9 cellular contexts compared by ENCODE assay signal in genomic region chr6:53059648-53060589, GRCh38. TPM values are rescaled to one million over a fixed set of nuclear protein-coding genes. Genes with fewer than 3 reads are reported as not detected.
DNase-seq lines count a peak whose midpoint lies in the region; ATAC-seq and TF ChIP-seq lines count a peak whose summit lies in the region.
"Had no signal": no experiment of that assay in that cellular context is flagged by ENCODE, and none has a peak within 500 bp of the region (broad histone marks: within the 10 kb centered on the region; RNA-seq: fewer than 3 reads in every experiment).

No MANE protein-coding gene starts in this region.

- 56% methylated on average over 3 of the region's 3 CpGs for WGBS in SK-N-SH (ENCODE audit: low lambda C conversion rate)

- H3K4me3 ChIP-seq in SK-N-SH (ENCODE audit: low read depth in 2 of 2, low read length in 1 of 2): peak overlapping the region; percentile 81 to 94
- peak overlapping the region; percentile 93 for H3K4me3 ChIP-seq in iPS-18a (ENCODE audit: low read length)

- CTCF ChIA-PET in SK-N-SH (lab: Yijun Ruan, JAX): no interaction called here
- CTCF ChIA-PET in activated CD8-positive, alpha-beta T cell treated with anti-CD3 and anti-CD28 coated beads, Interleukin-2, amount 10 ng/mL, durations not matched to agents 7 days and 5 days (lab: Charles Lee): no interaction called here

- no peaks in the 10 kb centered on the region for H3K9me2 ChIP-seq in SK-N-SH

- no peaks in the 10 kb centered on the region for H4K20me1 ChIP-seq in SK-N-SH (ENCODE audit: insufficient read depth)

- H3K4me3 Mint-ChIP-seq in activated CD8-positive, alpha-beta T cell treated with anti-CD3 and anti-CD28 coated beads, Interleukin-2, amount 10 ng/mL, durations not matched to agents 7 days and 5 days: peak overlapping the region; percentile 90
- peak overlapping the region; percentile 52 to 97 for H3K4me3 Mint-ChIP-seq in stimulated activated naive B cell treated with anti-CD40 and anti-IgM and Interleukin-4, amounts not matched to agents 10 μg/mL and 1 μg/mL and 100 μg/mL, for 72 hours

- peak overlapping the region; percentile 95; the same call in 1 of the 2 replicates for H3K9ac ChIP-seq in SK-N-SH
- H3K9ac ChIP-seq in iPS-18a (ENCODE audit: low read length): peak overlapping the region; percentile 92

- H3K36me3 ChIP-seq in SK-N-SH (replicated peaks in 1 of 2; ENCODE audit: control insufficient read depth in 1 of 2, insufficient read depth in 2 of 2, low read length in 1 of 2) (peaks cover 3 to 4% of the 10 kb centered on the region in 2 experiments), iPS-18a (ENCODE audit: control insufficient read depth, low read depth, low read length) (no peaks in the 10 kb centered on the region)

- H3K79me2 ChIP-seq in SK-N-SH (ENCODE audit: insufficient read depth): peaks cover 63% of the 10 kb centered on the region

- no peak overlapping the region for H2AFZ ChIP-seq in SK-N-SH (ENCODE audit: low read depth)

- H3F3A ChIP-seq in SK-N-SH (replicated peaks; ENCODE audit: insufficient read depth): peaks cover 2% of the 10 kb centered on the region

- intact Hi-C loops in head of caudate nucleus (cut with DNase I): no loop called here

- H3K4me2 ChIP-seq in SK-N-SH: peak overlapping the region; percentile 82

- no peaks in the 10 kb centered on the region for H3K27me3 Mint-ChIP-seq in activated CD8-positive, alpha-beta T cell treated with anti-CD3 and anti-CD28 coated beads, Interleukin-2, amount 10 ng/mL, durations not matched to agents 7 days and 5 days (ENCODE audit: low read depth)
- H3K27me3 Mint-ChIP-seq in stimulated activated naive B cell treated with anti-CD40 and anti-IgM and Interleukin-4, amounts not matched to agents 10 μg/mL and 1 μg/mL and 100 μg/mL, for 72 hours: no peaks in the 10 kb centered on the region

- H3K4me1 Mint-ChIP-seq in activated CD8-positive, alpha-beta T cell treated with anti-CD3 and anti-CD28 coated beads, Interleukin-2, amount 10 ng/mL, durations not matched to agents 7 days and 5 days (ENCODE audit: low read depth): peaks cover 50% of the 10 kb centered on the region
- peaks cover 26 to 59% of the 10 kb centered on the region in 2 donors for H3K4me1 Mint-ChIP-seq in stimulated activated naive B cell treated with anti-CD40 and anti-IgM and Interleukin-4, amounts not matched to agents 10 μg/mL and 1 μg/mL and 100 μg/mL, for 72 hours

- POLR2A ChIA-PET in SK-N-SH (lab: Yijun Ruan, JAX): no interaction called here
- POLR2A ChIA-PET in activated CD8-positive, alpha-beta T cell treated with anti-CD3 and anti-CD28 coated beads, Interleukin-2, amount 10 ng/mL, durations not matched to agents 7 days and 5 days (lab: Charles Lee): no interaction called here

- peak overlapping the region; percentile 10 for H3K27ac Mint-ChIP-seq in activated CD8-positive, alpha-beta T cell treated with anti-CD3 and anti-CD28 coated beads, Interleukin-2, amount 10 ng/mL, durations not matched to agents 7 days and 5 days
- H3K27ac Mint-ChIP-seq in stimulated activated naive B cell treated with anti-CD40 and anti-IgM and Interleukin-4, amounts not matched to agents 10 μg/mL and 1 μg/mL and 100 μg/mL, for 72 hours: peak overlapping the region; percentile 31

- H3K36me3 Mint-ChIP-seq in activated CD8-positive, alpha-beta T cell treated with anti-CD3 and anti-CD28 coated beads, Interleukin-2, amount 10 ng/mL, durations not matched to agents 7 days and 5 days (ENCODE audit: low read depth): no peaks in the 10 kb centered on the region
- H3K36me3 Mint-ChIP-seq in stimulated activated naive B cell treated with anti-CD40 and anti-IgM and Interleukin-4, amounts not matched to agents 10 μg/mL and 1 μg/mL and 100 μg/mL, for 72 hours: no peaks in the 10 kb centered on the region

- peak overlapping the region; percentile 87 to 96; a peak in 2 of 4 replicates for H3K27ac ChIP-seq in SK-N-SH (ENCODE audit: low read depth in 2 of 2, low read length in 1 of 2)
- H3K27ac ChIP-seq in iPS-18a (ENCODE audit: low read length): no peak overlapping the region

- no peak for TF ChIP-seq EP300 in SK-N-SH (IDR thresholded peaks at IDR 0.05; ENCODE audit: borderline replicate concordance in 1 of 2, low read depth in 1 of 2, low read length in 1 of 2)

- DNase-seq in SK-N-SH (peak; percentile 10), head of caudate nucleus (no peak), cortex of kidney (lab: John Stamatoyannopoulos, UW) (no peak)
- no peak for DNase-seq in activated CD8-positive, alpha-beta T cell treated with anti-CD3 and anti-CD28 coated beads, Interleukin-2, amount 10 ng/mL, durations not matched to agents 7 days and 5 days
- DNase-seq in stimulated activated naive B cell treated with anti-CD40 and anti-IgM and Interleukin-4, amounts not matched to agents 10 μg/mL and 1 μg/mL and 100 μg/mL, for 72 hours: no peak
- DNase-seq: activated CD4-positive, CD25-positive, alpha-beta regulatory T cell treated with anti-CD3 and anti-CD28 coated beads, Interleukin-2, amount 50 U/mL, for 72 hours had no signal

- H3K4me1 ChIP-seq in SK-N-SH (ENCODE audit: control insufficient read depth in 1 of 2, insufficient read depth in 2 of 2, low read depth in 1 of 2, low read length in 1 of 2) (peaks cover 7 to 18% of the 10 kb centered on the region in 2 experiments; a peak in 3 of 4 replicates), iPS-18a (ENCODE audit: control insufficient read depth, low read depth, low read length) (peaks cover 13% of the 10 kb centered on the region)

- ATAC-seq in SK-N-SH treated with all-trans-retinoic acid at 6 μM for 48 hours (no peak), HG02642 (IDR thresholded peaks at IDR 0.05; ENCODE audit: poor library complexity, unreplicated experiment) (no peak)
- ATAC-seq in activated CD8-positive, alpha-beta T cell treated with anti-CD3 and anti-CD28 coated beads, Interleukin-2, amount 10 ng/mL, durations not matched to agents 7 days and 5 days: no peak
- no peak for ATAC-seq in stimulated activated naive B cell treated with anti-CD40 and anti-IgM and Interleukin-4, amounts not matched to agents 10 μg/mL and 1 μg/mL and 100 μg/mL, for 72 hours (replicated peaks)

- no peaks in the 10 kb centered on the region for H3K9me3 Mint-ChIP-seq in activated CD8-positive, alpha-beta T cell treated with anti-CD3 and anti-CD28 coated beads, Interleukin-2, amount 10 ng/mL, durations not matched to agents 7 days and 5 days (ENCODE audit: insufficient read depth)
- H3K9me3 Mint-ChIP-seq in stimulated activated naive B cell treated with anti-CD40 and anti-IgM and Interleukin-4, amounts not matched to agents 10 μg/mL and 1 μg/mL and 100 μg/mL, for 72 hours: no peaks in the 10 kb centered on the region

- TF ChIP-seq CTCF in SK-N-SH (IDR thresholded peaks at IDR 0.05): no peak

- TF ChIP-seq RAD21 in SK-N-SH (IDR thresholded peaks at IDR 0.05; ENCODE audit: low read length): no peak

- no peaks in the 10 kb centered on the region for H3K27me3 ChIP-seq in SK-N-SH (ENCODE audit: insufficient read depth)
- H3K27me3 ChIP-seq in iPS-18a (ENCODE audit: control insufficient read depth, insufficient read depth, low read length): peaks cover 10% of the 10 kb centered on the region

- H3K9me3 ChIP-seq in SK-N-SH: no peaks in the 10 kb centered on the region
- no peaks in the 10 kb centered on the region for H3K9me3 ChIP-seq in iPS-18a (ENCODE audit: control insufficient read depth, low read depth, low read length)

TF ChIP-seq in SK-N-SH, 30 proteins besides CTCF, POLR2A, EP300 and RAD21:
- TF ChIP-seq JUND (IDR thresholded peaks at IDR 0.05) (peak; percentile 26; the same call in 1 of the 2 replicates), FOXM1 (IDR thresholded peaks at IDR 0.05; ENCODE audit: low read depth) (no peak), FOSL2 (IDR thresholded peaks at IDR 0.05; ENCODE audit: borderline replicate concordance, low read depth) (peak; percentile 33; the same call in 1 of the 2 replicates), USF1 (IDR thresholded peaks at IDR 0.05; ENCODE audit: borderline replicate concordance, low read depth) (no peak)
TF ChIP-seq in SK-N-SH: peak in this region for 2.

TF ChIP-seq in SK-N-SH treated with all-trans-retinoic acid at 6 μM for 48 hours, 23 proteins besides CTCF, POLR2A, EP300 and RAD21:
- no peak for TF ChIP-seq ZNF8 (CRISPR knock-in tag; IDR thresholded peaks at IDR 0.05)
- TF ChIP-seq OSR1 (CRISPR knock-in tag; IDR thresholded peaks at IDR 0.05): no peak
- no peak for TF ChIP-seq ZFP3 (CRISPR knock-in tag; IDR thresholded peaks at IDR 0.05)
- TF ChIP-seq ZC3H10 (CRISPR knock-in tag; IDR thresholded peaks at IDR 0.05): no peak

RNA-seq across cellular contexts. Expression of gene CILK1, which starts 1.7 kb away (rescaled TPM):
- polyA plus RNA-seq in SK-N-SH (2012; rRNA removed): 9.7 and 12.2 TPM in 2 replicates
- 12.5 and 12.9 TPM in 2 replicates for polyA plus RNA-seq in SK-N-SH (2012; cell fraction: cytosol; rRNA removed)
- 6.1 and 9.5 TPM in 2 replicates for polyA plus RNA-seq in SK-N-SH (2012; cell fraction: nucleus; rRNA removed)
- total RNA-seq in activated CD8-positive, alpha-beta T cell treated with anti-CD3 and anti-CD28 coated beads, Interleukin-2, amount 10 ng/mL, durations not matched to agents 7 days and 5 days: 1 to 10 TPM; 4.1 TPM

RNA-seq across cellular contexts. Expression of gene FBXO9, which starts 5.3 kb away (rescaled TPM):
- polyA plus RNA-seq in SK-N-SH (2012; rRNA removed): 61.9 and 72.9 TPM in 2 replicates
- 47.1 and 47.9 TPM in 2 replicates for polyA plus RNA-seq in SK-N-SH (2012; cell fraction: cytosol; rRNA removed)
- polyA plus RNA-seq in SK-N-SH (2012; cell fraction: nucleus; rRNA removed): 207 and 253 TPM in 2 replicates
- total RNA-seq in activated CD8-positive, alpha-beta T cell treated with anti-CD3 and anti-CD28 coated beads, Interleukin-2, amount 10 ng/mL, durations not matched to agents 7 days and 5 days: 10 to 100 TPM; 54.8 to 56.8 TPM
